25 cellular contexts compared by ENCODE assay signal in genomic region chr10:67767245-67767644, GRCh38.
"Had no signal": no experiment of that assay in that cellular context is flagged by ENCODE, and none has a peak within 500 bp of the region (broad histone marks: within the 10 kb centered on the region; RNA-seq: fewer than 3 reads in every experiment).

No MANE protein-coding gene starts in this region.

- H3K27me3 Mint-ChIP-seq: activated naive CD8-positive, alpha-beta T cell treated with anti-CD3 and anti-CD28 coated beads, Interleukin-2, amount 10 ng/mL, durations not matched to agents 7 days and 5 days; progenitor cell of endocrine pancreas had no signal

- H3K4me1 ChIP-seq: gastrocnemius medialis, upper lobe of right lung had no signal

- H3K36me3 ChIP-seq: esophagus muscularis mucosa, gastrocnemius medialis, left lung, spleen, thoracic aorta, upper lobe of right lung had no signal

- ATAC-seq: activated CD4-positive, CD25-positive, alpha-beta regulatory T cell treated with anti-CD3 and anti-CD28 coated beads, Interleukin-2, amount 50 U/mL, for 24 hours; activated T-cell treated with anti-CD3 and anti-CD28 coated beads, Interleukin-2, amount 50 U/mL, for 72 hours; gastrocnemius medialis; left lung; upper lobe of right lung had no signal

- H3K9me3 ChIP-seq: esophagus muscularis mucosa, gastrocnemius medialis, left lung, spleen, thoracic aorta, upper lobe of right lung had no signal

- H3K4me3 Mint-ChIP-seq: activated CD4-positive, alpha-beta memory T cell treated with anti-CD3 and anti-CD28 coated beads, Interleukin-2, amount 10 ng/mL, durations not matched to agents 7 days and 5 days; activated CD4-positive, alpha-beta T cell treated with anti-CD3 and anti-CD28 coated beads, Interleukin-2, amount 10 ng/mL, durations not matched to agents 24 days and 14 days; activated naive CD4-positive, alpha-beta T cell treated with anti-CD3 and anti-CD28 coated beads for 36 hours; activated naive CD8-positive, alpha-beta T cell treated with anti-CD3 and anti-CD28 coated beads, Interleukin-2, amount 10 ng/mL, durations not matched to agents 7 days and 5 days; activated T-cell treated with anti-CD3 and anti-CD28 coated beads, Interleukin-2, amount 50 U/mL, for 72 hours had no signal

- H3K4me3 ChIP-seq: coronary artery, esophagus muscularis mucosa, gastrocnemius medialis, left lung, lung, spleen, thoracic aorta, upper lobe of right lung had no signal

- DNase-seq: activated CD4-positive, alpha-beta memory T cell treated with anti-CD3 and anti-CD28 coated beads, Interleukin-2, amount 10 ng/mL, durations not matched to agents 7 days and 5 days; activated CD4-positive, alpha-beta T cell treated with anti-CD3 and anti-CD28 coated beads, Interleukin-2, amount 10 ng/mL, durations not matched to agents 24 days and 14 days; activated effector memory CD4-positive, alpha-beta T cell treated with Interleukin-2 at 50 U/mL for 16 hours; activated naive CD4-positive, alpha-beta T cell treated with anti-CD3 and anti-CD28 coated beads for 36 hours; activated naive CD8-positive, alpha-beta T cell treated with anti-CD3 and anti-CD28 coated beads, Interleukin-2, amount 10 ng/mL, durations not matched to agents 7 days and 5 days; activated T-cell treated with anti-CD3 and anti-CD28 coated beads, Interleukin-2, amount 50 U/mL, for 72 hours; amniotic stem cell; cerebellar nuclear complex; gastrocnemius medialis; hippocampal formation; kidney glomerular epithelial cell; left lung; naive B cell; retina; spleen; stimulated activated CD4-positive, alpha-beta T cell treated with anti-CD3 and anti-CD28 coated beads, Interleukin-4, amount 100 ng/mL, for 1 hour; stimulated activated naive CD4-positive, alpha-beta T cell treated with Interleukin-2 at 50 U/mL for 16 hours; T-helper 9 cell; upper lobe of right lung had no signal

- H3K27ac ChIP-seq: coronary artery, esophagus muscularis mucosa, gastrocnemius medialis, left lung, spleen, thoracic aorta, upper lobe of right lung had no signal

- H3K27me3 ChIP-seq: esophagus muscularis mucosa, gastrocnemius medialis, left lung, spleen, upper lobe of right lung had no signal

- H3K9me3 Mint-ChIP-seq: activated CD4-positive, alpha-beta memory T cell treated with anti-CD3 and anti-CD28 coated beads, Interleukin-2, amount 10 ng/mL, durations not matched to agents 7 days and 5 days; activated CD4-positive, alpha-beta T cell treated with anti-CD3 and anti-CD28 coated beads, Interleukin-2, amount 10 ng/mL, durations not matched to agents 24 days and 14 days; activated naive CD4-positive, alpha-beta T cell treated with anti-CD3 and anti-CD28 coated beads for 36 hours; activated T-cell treated with anti-CD3 and anti-CD28 coated beads, Interleukin-2, amount 50 U/mL, for 72 hours had no signal

- H3K27ac Mint-ChIP-seq: activated CD4-positive, alpha-beta memory T cell treated with anti-CD3 and anti-CD28 coated beads, Interleukin-2, amount 10 ng/mL, durations not matched to agents 7 days and 5 days; activated CD4-positive, alpha-beta T cell treated with anti-CD3 and anti-CD28 coated beads, Interleukin-2, amount 10 ng/mL, durations not matched to agents 24 days and 14 days; activated naive CD4-positive, alpha-beta T cell treated with anti-CD3 and anti-CD28 coated beads for 36 hours; activated naive CD8-positive, alpha-beta T cell treated with anti-CD3 and anti-CD28 coated beads, Interleukin-2, amount 10 ng/mL, durations not matched to agents 7 days and 5 days; activated T-cell treated with anti-CD3 and anti-CD28 coated beads, Interleukin-2, amount 50 U/mL, for 72 hours; progenitor cell of endocrine pancreas had no signal
